ENCODE assay signal across 1 cellular context in genomic region chr5:150589791-150590601, GRCh38.
TF ChIP-seq lines count a peak whose summit lies in the region.

No MANE protein-coding gene starts in this region.

TF ChIP-seq in GM12878, 131 proteins besides CTCF, POLR2A, EP300 and RAD21 (continued from another document):
- TF ChIP-seq DPF2 (IDR thresholded peaks at IDR 0.05) (no peak), EZH2 (IDR thresholded peaks at IDR 0.05; ENCODE audit: borderline replicate concordance, control insufficient read depth, low read depth, low read length) (no peak), IRF4 (IDR thresholded peaks at IDR 0.05; ENCODE audit: low read depth, low read length) (0 out of 2 replicates have a peak, but pooled peaks have one; percentile 19), MTA3 (IDR thresholded peaks at IDR 0.05; ENCODE audit: borderline replicate concordance, low read length) (no peak)
